In genomic region chr4:147430111-147430510, GRCh38 we compare ENCODE assay signal across 1 cellular context.
TF ChIP-seq lines count a peak whose summit lies in the region.

No MANE protein-coding gene starts in this region.

TF ChIP-seq in IMR-90, 13 proteins besides CTCF, POLR2A, EP300 and RAD21 (continued from another document):
- TF ChIP-seq FOS (IDR thresholded peaks at IDR 0.05; ENCODE audit: low read depth, low read length): no peak
- no peak for TF ChIP-seq SMC3 (IDR thresholded peaks at IDR 0.05; ENCODE audit: low read depth, low read length)
- TF ChIP-seq MXI1 (IDR thresholded peaks at IDR 0.05; ENCODE audit: borderline replicate concordance, low read depth, low read length): no peak
- no peak for TF ChIP-seq MAZ (IDR thresholded peaks at IDR 0.05; ENCODE audit: borderline replicate concordance, low read depth, low read length)
- no peak for TF ChIP-seq MAFK (IDR thresholded peaks at IDR 0.05; ENCODE audit: low read depth, low read length)
- TF ChIP-seq BHLHE40 (IDR thresholded peaks at IDR 0.05; ENCODE audit: low read depth, low read length): no peak
- TF ChIP-seq CHD1 (IDR thresholded peaks at IDR 0.05; ENCODE audit: low read depth, low read length): no peak
